In the genomic region with DNA sequence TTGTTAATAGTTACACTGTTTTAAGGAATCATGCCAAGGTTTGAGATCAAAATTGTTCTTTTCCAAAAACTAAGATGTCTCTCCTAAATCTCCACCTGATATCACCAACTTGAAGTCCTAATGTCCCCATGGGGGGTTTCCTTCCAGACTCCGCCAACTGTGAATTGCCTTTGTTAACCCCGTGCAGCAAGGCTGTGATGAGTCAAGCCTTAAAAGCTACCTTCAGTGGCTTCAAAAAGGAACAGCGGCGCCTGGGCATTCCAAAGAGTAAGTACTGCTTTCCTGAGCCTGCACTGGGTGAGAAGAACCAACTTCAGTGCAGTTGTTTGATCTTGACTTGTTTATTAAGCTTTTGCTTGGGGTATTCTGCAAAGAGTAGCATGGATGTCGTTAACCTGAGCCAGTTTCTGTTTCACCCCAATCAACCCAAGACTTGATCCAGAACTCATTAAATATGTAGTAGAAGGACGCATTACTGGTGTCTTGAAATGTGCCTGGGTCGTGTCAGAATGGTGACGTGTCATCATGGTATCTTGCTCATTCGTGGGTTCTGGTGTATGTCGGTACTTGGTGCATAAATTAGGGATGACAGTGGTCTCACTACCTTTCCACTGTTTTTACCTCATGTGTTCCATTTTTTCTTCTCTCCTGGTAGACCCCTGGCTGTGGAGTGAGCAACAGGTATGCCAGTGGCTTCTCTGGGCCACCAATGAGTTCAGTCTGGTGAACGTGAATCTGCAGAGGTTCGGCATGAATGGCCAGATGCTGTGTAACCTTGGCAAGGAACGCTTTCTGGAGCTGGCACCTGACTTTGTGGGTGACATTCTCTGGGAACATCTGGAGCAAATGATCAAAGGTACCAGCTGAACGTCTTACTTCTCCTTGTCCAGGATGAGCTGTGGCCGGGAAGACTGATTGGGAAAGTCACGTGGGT, we compare ENCODE assay signal across 2 cellular contexts.
TF ChIP-seq lines count a peak whose summit lies in the region.

No MANE protein-coding gene starts in this region.

TF ChIP-seq in GM23338, 12 proteins besides CTCF, POLR2A, EP300 and RAD21:
- TF ChIP-seq, protein P1, sequence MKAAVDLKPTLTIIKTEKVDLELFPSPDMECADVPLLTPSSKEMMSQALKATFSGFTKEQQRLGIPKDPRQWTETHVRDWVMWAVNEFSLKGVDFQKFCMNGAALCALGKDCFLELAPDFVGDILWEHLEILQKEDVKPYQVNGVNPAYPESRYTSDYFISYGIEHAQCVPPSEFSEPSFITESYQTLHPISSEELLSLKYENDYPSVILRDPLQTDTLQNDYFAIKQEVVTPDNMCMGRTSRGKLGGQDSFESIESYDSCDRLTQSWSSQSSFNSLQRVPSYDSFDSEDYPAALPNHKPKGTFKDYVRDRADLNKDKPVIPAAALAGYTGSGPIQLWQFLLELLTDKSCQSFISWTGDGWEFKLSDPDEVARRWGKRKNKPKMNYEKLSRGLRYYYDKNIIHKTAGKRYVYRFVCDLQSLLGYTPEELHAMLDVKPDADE (IDR thresholded peaks at IDR 0.05), result no peak
- TF ChIP-seq EZH2phosphoT487 (IDR thresholded peaks at IDR 0.05; ENCODE audit: unreplicated experiment) (no peak), ZNF114 (CRISPR knock-in tag; IDR thresholded peaks at IDR 0.05) (no peak), POLR2AphosphoS5 (IDR thresholded peaks at IDR 0.05; ENCODE audit: low read depth) (no peak), JUNB (IDR thresholded peaks at IDR 0.05; ENCODE audit: unreplicated experiment) (no peak), EZH2 (IDR thresholded peaks at IDR 0.05; ENCODE audit: low read depth, unreplicated experiment) (no peak)

TF ChIP-seq in SK-N-SH, 30 proteins besides CTCF, POLR2A, EP300 and RAD21 (continued from another document):
- TF ChIP-seq, protein P2, sequence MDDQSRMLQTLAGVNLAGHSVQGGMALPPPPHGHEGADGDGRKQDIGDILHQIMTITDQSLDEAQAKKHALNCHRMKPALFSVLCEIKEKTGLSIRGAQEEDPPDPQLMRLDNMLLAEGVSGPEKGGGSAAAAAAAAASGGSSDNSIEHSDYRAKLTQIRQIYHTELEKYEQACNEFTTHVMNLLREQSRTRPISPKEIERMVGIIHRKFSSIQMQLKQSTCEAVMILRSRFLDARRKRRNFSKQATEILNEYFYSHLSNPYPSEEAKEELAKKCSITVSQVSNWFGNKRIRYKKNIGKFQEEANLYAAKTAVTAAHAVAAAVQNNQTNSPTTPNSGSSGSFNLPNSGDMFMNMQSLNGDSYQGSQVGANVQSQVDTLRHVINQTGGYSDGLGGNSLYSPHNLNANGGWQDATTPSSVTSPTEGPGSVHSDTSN (IDR thresholded peaks at IDR 0.05), result 0 out of 2 replicates have a peak, but pooled peaks have one; percentile 5
- TF ChIP-seq, protein P3, sequence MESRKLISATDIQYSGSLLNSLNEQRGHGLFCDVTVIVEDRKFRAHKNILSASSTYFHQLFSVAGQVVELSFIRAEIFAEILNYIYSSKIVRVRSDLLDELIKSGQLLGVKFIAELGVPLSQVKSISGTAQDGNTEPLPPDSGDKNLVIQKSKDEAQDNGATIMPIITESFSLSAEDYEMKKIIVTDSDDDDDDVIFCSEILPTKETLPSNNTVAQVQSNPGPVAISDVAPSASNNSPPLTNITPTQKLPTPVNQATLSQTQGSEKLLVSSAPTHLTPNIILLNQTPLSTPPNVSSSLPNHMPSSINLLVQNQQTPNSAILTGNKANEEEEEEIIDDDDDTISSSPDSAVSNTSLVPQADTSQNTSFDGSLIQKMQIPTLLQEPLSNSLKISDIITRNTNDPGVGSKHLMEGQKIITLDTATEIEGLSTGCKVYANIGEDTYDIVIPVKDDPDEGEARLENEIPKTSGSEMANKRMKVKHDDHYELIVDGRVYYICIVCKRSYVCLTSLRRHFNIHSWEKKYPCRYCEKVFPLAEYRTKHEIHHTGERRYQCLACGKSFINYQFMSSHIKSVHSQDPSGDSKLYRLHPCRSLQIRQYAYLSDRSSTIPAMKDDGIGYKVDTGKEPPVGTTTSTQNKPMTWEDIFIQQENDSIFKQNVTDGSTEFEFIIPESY (IDR thresholded peaks at IDR 0.05; ENCODE audit: borderline replicate concordance, low read depth), result no peak
TF ChIP-seq in SK-N-SH: peak in this region for 2.
